In genomic region chrY:7935605-7936004, GRCh38 we compare ENCODE assay signal across 27 cellular contexts.
"Had no signal": no experiment of that assay in that cellular context is flagged by ENCODE, and none has a peak within 500 bp of the region (broad histone marks: within the 10 kb centered on the region; RNA-seq: fewer than 3 reads in every experiment).

No MANE protein-coding gene starts in this region.

- H3K27ac Mint-ChIP-seq: naive B cell; naive thymus-derived CD8-positive, alpha-beta T cell; natural killer cell treated with Interleukin-12 subunit alpha and Interleukin-12 subunit beta and Interleukin-15 and Interleukin-18, amount 100 ng/mL, for 72 hours; nephron progenitor cell; stimulated activated memory B cell treated with anti-CD40 and anti-IgM and Interleukin-4, amounts not matched to agents 10 μg/mL and 1 μg/mL and 100 μg/mL, for 72 hours; stimulated activated naive CD8-positive, alpha-beta T cell treated with anti-CD3 and anti-CD28 coated beads, Interleukin-15, Interleukin-2, amounts not matched to agents 100 ng/mL and 50 ng/mL, for 24 hours; type B pancreatic cell had no signal

- H3K9me3 Mint-ChIP-seq: naive B cell; naive thymus-derived CD8-positive, alpha-beta T cell; natural killer cell treated with Interleukin-12 subunit alpha and Interleukin-12 subunit beta and Interleukin-15 and Interleukin-18, amount 100 ng/mL, for 72 hours; nephron progenitor cell; neural crest cell; stimulated activated memory B cell treated with anti-CD40 and anti-IgM and Interleukin-4, amounts not matched to agents 10 μg/mL and 1 μg/mL and 100 μg/mL, for 72 hours; stimulated activated naive CD8-positive, alpha-beta T cell treated with anti-CD3 and anti-CD28 coated beads, Interleukin-15, Interleukin-2, amounts not matched to agents 100 ng/mL and 50 ng/mL, for 24 hours; type B pancreatic cell had no signal

- ATAC-seq: naive thymus-derived CD8-positive, alpha-beta T cell; natural killer cell treated with Interleukin-12 subunit alpha and Interleukin-12 subunit beta and Interleukin-15 and Interleukin-18, amount 100 ng/mL, for 72 hours; pancreas; right cardiac atrium; right lobe of liver; stimulated activated memory B cell treated with anti-CD40 and anti-IgM and Interleukin-4, amounts not matched to agents 10 μg/mL and 1 μg/mL and 100 μg/mL, for 72 hours; upper lobe of right lung had no signal

- DNase-seq: naive B cell; naive thymus-derived CD8-positive, alpha-beta T cell; nephron progenitor cell; pancreas; right cardiac atrium; right lobe of liver; sigmoid colon; small intestine; stimulated activated CD4-positive, alpha-beta T cell treated with anti-CD3 and anti-CD28 coated beads, Interleukin-15, amount 100 ng/mL, for 24 hours; stimulated activated CD4-positive, alpha-beta T cell treated with anti-CD3 and anti-CD28 coated beads, Interleukin-2, amount 100 ng/mL, for 24 hours; stimulated activated CD4-positive, alpha-beta T cell treated with anti-CD3 and anti-CD28 coated beads, Interleukin-2, amount 100 ng/mL, for 48 hours; stimulated activated CD4-positive, alpha-beta T cell treated with anti-CD3 and anti-CD28 coated beads, Interleukin-4, amount 100 ng/mL, for 24 hours; stimulated activated naive CD4-positive, alpha-beta T cell; substantia nigra; testis; tibial artery; transverse colon; upper lobe of right lung; uterus had no signal

- H3K36me3 ChIP-seq: neutrophil, pancreas, prostate gland, right lobe of liver, sigmoid colon, suprapubic skin, tibial artery, transverse colon, upper lobe of right lung, uterus had no signal

- H3K27me3 Mint-ChIP-seq: naive B cell; naive thymus-derived CD8-positive, alpha-beta T cell; natural killer cell treated with Interleukin-12 subunit alpha and Interleukin-12 subunit beta and Interleukin-15 and Interleukin-18, amount 100 ng/mL, for 72 hours; stimulated activated memory B cell treated with anti-CD40 and anti-IgM and Interleukin-4, amounts not matched to agents 10 μg/mL and 1 μg/mL and 100 μg/mL, for 72 hours; stimulated activated naive CD8-positive, alpha-beta T cell treated with anti-CD3 and anti-CD28 coated beads, Interleukin-15, Interleukin-2, amounts not matched to agents 100 ng/mL and 50 ng/mL, for 24 hours; type B pancreatic cell had no signal

- H3K27ac ChIP-seq: neutrophil, pancreas, prostate gland, right lobe of liver, sigmoid colon, suprapubic skin, testis, tibial artery, transverse colon, upper lobe of right lung, uterus had no signal

- H3K4me1 ChIP-seq: pancreas, prostate gland, right lobe of liver, sigmoid colon, suprapubic skin, testis, tibial artery, transverse colon, upper lobe of right lung, uterus had no signal

- H3K4me3 ChIP-seq: pancreas, prostate gland, right lobe of liver, sigmoid colon, suprapubic skin, testis, tibial artery, transverse colon, upper lobe of right lung, uterus had no signal

- H3K27me3 ChIP-seq: neutrophil, pancreas, right lobe of liver, sigmoid colon, suprapubic skin, testis, tibial artery, transverse colon, upper lobe of right lung, uterus had no signal

- H3K4me3 Mint-ChIP-seq: naive B cell; naive thymus-derived CD8-positive, alpha-beta T cell; natural killer cell treated with Interleukin-12 subunit alpha and Interleukin-12 subunit beta and Interleukin-15 and Interleukin-18, amount 100 ng/mL, for 72 hours; nephron progenitor cell; neural crest cell; stimulated activated memory B cell treated with anti-CD40 and anti-IgM and Interleukin-4, amounts not matched to agents 10 μg/mL and 1 μg/mL and 100 μg/mL, for 72 hours; stimulated activated naive CD8-positive, alpha-beta T cell treated with anti-CD3 and anti-CD28 coated beads, Interleukin-15, Interleukin-2, amounts not matched to agents 100 ng/mL and 50 ng/mL, for 24 hours; type B pancreatic cell had no signal

- H3K36me3 Mint-ChIP-seq: naive B cell; naive thymus-derived CD8-positive, alpha-beta T cell; natural killer cell treated with Interleukin-12 subunit alpha and Interleukin-12 subunit beta and Interleukin-15 and Interleukin-18, amount 100 ng/mL, for 72 hours; stimulated activated memory B cell treated with anti-CD40 and anti-IgM and Interleukin-4, amounts not matched to agents 10 μg/mL and 1 μg/mL and 100 μg/mL, for 72 hours; type B pancreatic cell had no signal

- H3K9me3 ChIP-seq: neutrophil, pancreas, prostate gland, right lobe of liver, sigmoid colon, suprapubic skin, testis, tibial artery, transverse colon, upper lobe of right lung, uterus had no signal

- H3K4me1 Mint-ChIP-seq: naive B cell; naive thymus-derived CD8-positive, alpha-beta T cell; nephron progenitor cell; neural crest cell; stimulated activated memory B cell treated with anti-CD40 and anti-IgM and Interleukin-4, amounts not matched to agents 10 μg/mL and 1 μg/mL and 100 μg/mL, for 72 hours had no signal
